Comparison of ENCODE assay signal across 33 cellular contexts in genomic region chrX:111167334-111167733, GRCh38.
DNase-seq lines count a peak whose midpoint lies in the region; ATAC-seq and TF ChIP-seq lines count a peak whose summit lies in the region.
"Had no signal": no experiment of that assay in that cellular context is flagged by ENCODE, and none has a peak within 500 bp of the region (broad histone marks: within the 10 kb centered on the region; RNA-seq: fewer than 3 reads in every experiment).

No MANE protein-coding gene starts in this region.

- intact Hi-C loops in natural killer cell (cut with micrococcal nuclease), result no loop called here

- H3K9me3 ChIP-seq in suprapubic skin, result no peaks in the 10 kb centered on the region
- H3K9me3 ChIP-seq: Caco-2, esophagus squamous epithelium, HAP-1, lower lobe of right lung, SJCRH30 had no signal

- H3K4me3 ChIP-seq in suprapubic skin, result no peak overlapping the region
- H3K4me3 ChIP-seq: esophagus squamous epithelium, HAP-1, lower lobe of right lung, SJCRH30 had no signal

- no peaks in the 10 kb centered on the region for H3K4me1 ChIP-seq in suprapubic skin
- H3K4me1 ChIP-seq: Caco-2, esophagus squamous epithelium, foreskin keratinocyte, lower lobe of right lung had no signal

- no peak for TF ChIP-seq POLR2A in suprapubic skin (IDR thresholded peaks at IDR 0.05)

- no peaks in the 10 kb centered on the region for H3K36me3 ChIP-seq in suprapubic skin
- H3K36me3 ChIP-seq: esophagus squamous epithelium, HAP-1, lower lobe of right lung, SJCRH30 had no signal

- no peak for TF ChIP-seq CTCF in natural killer cell (IDR thresholded peaks at IDR 0.05)
- no peak for TF ChIP-seq CTCF in suprapubic skin (IDR thresholded peaks at IDR 0.05)

- H3K27ac Mint-ChIP-seq in natural killer cell treated with Interleukin-12 subunit alpha and Interleukin-12 subunit beta and Interleukin-15 and Interleukin-18, amount 100 ng/mL, for 72 hours, result peak overlapping the region; percentile 39 to 43
- H3K27ac Mint-ChIP-seq in natural killer cell, result no peak overlapping the region
- H3K27ac Mint-ChIP-seq: activated naive CD4-positive, alpha-beta T cell treated with anti-CD3 and anti-CD28 coated beads, Interleukin-2, amount 50 U/mL, for 24 hours; IgD-negative memory B cell; naive thymus-derived CD4-positive, alpha-beta T cell; stimulated activated effector memory CD8-positive, alpha-beta T cell treated with anti-CD3 and anti-CD28 coated beads, Interleukin-12 subunit alpha, Interleukin-12 subunit beta, amount 100 ng/mL, for 72 hours; type B pancreatic cell had no signal

- no peaks in the 10 kb centered on the region for H3K36me3 Mint-ChIP-seq in natural killer cell treated with Interleukin-12 subunit alpha and Interleukin-12 subunit beta and Interleukin-15 and Interleukin-18, amount 100 ng/mL, for 72 hours
- H3K36me3 Mint-ChIP-seq in natural killer cell, result no peaks in the 10 kb centered on the region
- H3K36me3 Mint-ChIP-seq: activated naive CD4-positive, alpha-beta T cell treated with anti-CD3 and anti-CD28 coated beads, Interleukin-2, amount 50 U/mL, for 24 hours; IgD-negative memory B cell; naive thymus-derived CD4-positive, alpha-beta T cell; stimulated activated effector memory CD8-positive, alpha-beta T cell treated with anti-CD3 and anti-CD28 coated beads, Interleukin-12 subunit alpha, Interleukin-12 subunit beta, amount 100 ng/mL, for 72 hours; type B pancreatic cell had no signal

- no peaks in the 10 kb centered on the region for H3K27me3 ChIP-seq in suprapubic skin
- H3K27me3 ChIP-seq: esophagus squamous epithelium, foreskin keratinocyte, SJCRH30 had no signal

- peaks cover 4 to 18% of the 10 kb centered on the region in 2 donors for H3K27me3 Mint-ChIP-seq in natural killer cell treated with Interleukin-12 subunit alpha and Interleukin-12 subunit beta and Interleukin-15 and Interleukin-18, amount 100 ng/mL, for 72 hours
- H3K27me3 Mint-ChIP-seq in natural killer cell (ENCODE audit: low read depth in 2 of 2), result peaks cover 0 to 27% of the 10 kb centered on the region in 2 donors
- H3K27me3 Mint-ChIP-seq: activated naive CD4-positive, alpha-beta T cell treated with anti-CD3 and anti-CD28 coated beads, Interleukin-2, amount 50 U/mL, for 24 hours; IgD-negative memory B cell; type B pancreatic cell had no signal

- peaks cover 0 to 14% of the 10 kb centered on the region in 2 donors for H3K4me1 Mint-ChIP-seq in natural killer cell treated with Interleukin-12 subunit alpha and Interleukin-12 subunit beta and Interleukin-15 and Interleukin-18, amount 100 ng/mL, for 72 hours (ENCODE audit: low read depth in 2 of 2)
- H3K4me1 Mint-ChIP-seq in natural killer cell, result peaks cover 0 to 5% of the 10 kb centered on the region in 2 donors
- H3K4me1 Mint-ChIP-seq: activated naive CD4-positive, alpha-beta T cell treated with anti-CD3 and anti-CD28 coated beads, Interleukin-2, amount 50 U/mL, for 24 hours; naive thymus-derived CD4-positive, alpha-beta T cell had no signal

- peak in 1 of 2 donors; percentile 43 for ATAC-seq in natural killer cell treated with Interleukin-12 subunit alpha and Interleukin-12 subunit beta and Interleukin-15 and Interleukin-18, amount 100 ng/mL, for 72 hours
- ATAC-seq in natural killer cell (no peak), HG02870 (IDR thresholded peaks at IDR 0.05; ENCODE audit: unreplicated experiment) (peak; percentile 70), HG03565 (IDR thresholded peaks at IDR 0.05; ENCODE audit: unreplicated experiment) (peak; percentile 55), GM19455 (IDR thresholded peaks at IDR 0.05; ENCODE audit: unreplicated experiment) (no peak)
- ATAC-seq: foreskin keratinocyte; lower lobe of right lung; naive thymus-derived CD4-positive, alpha-beta T cell; stimulated activated effector memory CD8-positive, alpha-beta T cell treated with anti-CD3 and anti-CD28 coated beads, Interleukin-12 subunit alpha, Interleukin-12 subunit beta, amount 100 ng/mL, for 72 hours had no signal

- H3K27ac ChIP-seq in suprapubic skin, result no peak overlapping the region
- H3K27ac ChIP-seq: esophagus squamous epithelium, foreskin keratinocyte, lower lobe of right lung, SJCRH30, VCaP had no signal

- no peak for TF ChIP-seq EP300 in suprapubic skin (IDR thresholded peaks at IDR 0.05)

- no peaks in the 10 kb centered on the region for H3K9me3 Mint-ChIP-seq in natural killer cell treated with Interleukin-12 subunit alpha and Interleukin-12 subunit beta and Interleukin-15 and Interleukin-18, amount 100 ng/mL, for 72 hours
- no peaks in the 10 kb centered on the region for H3K9me3 Mint-ChIP-seq in natural killer cell
- H3K9me3 Mint-ChIP-seq: activated naive CD4-positive, alpha-beta T cell treated with anti-CD3 and anti-CD28 coated beads, Interleukin-2, amount 50 U/mL, for 24 hours; IgD-negative memory B cell; naive thymus-derived CD4-positive, alpha-beta T cell; stimulated activated effector memory CD8-positive, alpha-beta T cell treated with anti-CD3 and anti-CD28 coated beads, Interleukin-12 subunit alpha, Interleukin-12 subunit beta, amount 100 ng/mL, for 72 hours; type B pancreatic cell had no signal

- no peak overlapping the region for H3K4me3 Mint-ChIP-seq in natural killer cell treated with Interleukin-12 subunit alpha and Interleukin-12 subunit beta and Interleukin-15 and Interleukin-18, amount 100 ng/mL, for 72 hours
- no peak overlapping the region for H3K4me3 Mint-ChIP-seq in natural killer cell
- H3K4me3 Mint-ChIP-seq: activated naive CD4-positive, alpha-beta T cell treated with anti-CD3 and anti-CD28 coated beads, Interleukin-2, amount 50 U/mL, for 24 hours; IgD-negative memory B cell; naive thymus-derived CD4-positive, alpha-beta T cell; stimulated activated effector memory CD8-positive, alpha-beta T cell treated with anti-CD3 and anti-CD28 coated beads, Interleukin-12 subunit alpha, Interleukin-12 subunit beta, amount 100 ng/mL, for 72 hours; type B pancreatic cell had no signal

- DNase-seq in natural killer cell treated with Interleukin-12 subunit alpha and Interleukin-12 subunit beta and Interleukin-15 and Interleukin-18, amount 100 ng/mL, for 72 hours (ENCODE audit: low spot score), result no peak
- no peak for DNase-seq in natural killer cell
- no peak for DNase-seq in suprapubic skin (ENCODE audit: low spot score in 2 of 2)
- no peak for DNase-seq in COR-L47 (lab: John Stamatoyannopoulos, UW)
- no peak for DNase-seq in stimulated activated CD4-positive, alpha-beta T cell treated with anti-CD3 and anti-CD28 coated beads, Interleukin-15, amount 100 ng/mL, for 24 hours
- DNase-seq: 8988T; activated CD4-positive, alpha-beta T cell treated with anti-CD3 and anti-CD28 coated beads for 48 hours; amygdala; C1 segment of cervical spinal cord; Caco-2; esophagus squamous epithelium; foreskin keratinocyte; head of caudate nucleus; kidney; lower lobe of right lung; naive thymus-derived CD4-positive, alpha-beta T cell; NCI-H1105 treated with DMSO at 0.1 percent for 48 hours; NCI-H187 treated with DMSO at 0.1 percent for 48 hours; NCI-H2171 treated with DMSO at 0.1 percent for 48 hours; NCI-H510A treated with DMSO at 0.1 percent for 48 hours; RPMI8226; SJCRH30; substantia nigra; SW 1271 had no signal

- 58% methylated on average over 3 of the region's 3 CpGs for WGBS in suprapubic skin

Comparison
In these comparisons a context has a peak if more than half of its experiments do, and no peak if none do; other contexts are left out.
1. H3K27ac Mint-ChIP-seq: peak in natural killer cell treated with Interleukin-12 subunit alpha and Interleukin-12 subunit beta and Interleukin-15 and Interleukin-18, amount 100 ng/mL, for 72 hours (2 of 2); none in natural killer cell (0 of 2).
2. ATAC-seq: peak in HG02870 (single experiment) and HG03565 (single experiment); none in natural killer cell (0 of 3) and GM19455 (single experiment).